Comparison of ENCODE assay signal across 27 cellular contexts in genomic region chr1:94958081-94958480, GRCh38.
"Had no signal": no experiment of that assay in that cellular context is flagged by ENCODE, and none has a peak within 500 bp of the region (broad histone marks: within the 10 kb centered on the region; RNA-seq: fewer than 3 reads in every experiment).

No MANE protein-coding gene starts in this region.

- H3K27me3 ChIP-seq: pancreas, sigmoid colon, testis, thyroid gland, transverse colon, upper lobe of left lung had no signal

- H3K4me1 ChIP-seq: prostate gland had no signal

- H3K36me3 ChIP-seq: lower lobe of right lung, pancreas, prostate gland, sigmoid colon, thyroid gland, transverse colon, upper lobe of left lung had no signal

- H3K4me3 ChIP-seq: lower lobe of right lung, pancreas, prostate gland, sigmoid colon, smooth muscle cell, testis, thyroid gland, transverse colon, upper lobe of left lung had no signal

- H3K27ac ChIP-seq: lower lobe of right lung, pancreas, prostate gland, testis, thyroid gland, transverse colon, upper lobe of left lung had no signal

- ATAC-seq: left ventricle myocardium superior; lower lobe of right lung; naive thymus-derived CD8-positive, alpha-beta T cell; pancreas; right cardiac atrium; stimulated activated memory B cell treated with anti-CD40 and anti-IgM and Interleukin-4, amounts not matched to agents 10 μg/mL and 1 μg/mL and 100 μg/mL, for 72 hours; stimulated activated naive CD8-positive, alpha-beta T cell treated with anti-CD3 and anti-CD28 coated beads, Interleukin-15, amount 100 ng/mL, for 72 hours had no signal

- H3K9me3 ChIP-seq: lower lobe of right lung, pancreas, prostate gland, sigmoid colon, testis, thyroid gland, transverse colon, upper lobe of left lung had no signal

- DNase-seq: hippocampal formation; immature natural killer cell; kidney; left ventricle myocardium superior; lower lobe of right lung; mammary epithelial cell; mesenchymal stem cell; naive thymus-derived CD8-positive, alpha-beta T cell; nucleus accumbens; pancreas; posterior cingulate gyrus; retina; right cardiac atrium; sigmoid colon; stimulated activated CD4-positive, alpha-beta T cell treated with anti-CD3 and anti-CD28 coated beads, Interleukin-1b, Interleukin-23, amount 100 ng/mL, for 48 hours; stimulated activated CD4-positive, alpha-beta T cell treated with anti-CD3 and anti-CD28 coated beads, Interleukin-2, amount 100 ng/mL, for 48 hours; stimulated activated CD4-positive, alpha-beta T cell treated with anti-CD3 and anti-CD28 coated beads, Interleukin-4, amount 100 ng/mL, for 4 hours; stimulated activated CD8-positive, alpha-beta memory T cell treated with anti-CD3 and anti-CD28 coated beads, Interleukin-4, amount 100 ng/mL, for 48 hours; stimulated activated naive CD4-positive, alpha-beta T cell treated with Interleukin-2 at 50 U/mL for 16 hours; stimulated activated naive CD8-positive, alpha-beta T cell treated with anti-CD3 and anti-CD28 coated beads, Interleukin-15, amount 100 ng/mL, for 72 hours; testis; thyroid gland; transverse colon; upper lobe of left lung had no signal
